ENCODE assay signal across 27 cellular contexts in genomic region chr13:110767476-110767875, GRCh38.
"Had no signal": no experiment of that assay in that cellular context is flagged by ENCODE, and none has a peak within 500 bp of the region (broad histone marks: within the 10 kb centered on the region; RNA-seq: fewer than 3 reads in every experiment).

No MANE protein-coding gene starts in this region.

- H3K9me3 Mint-ChIP-seq: stimulated activated effector memory CD8-positive, alpha-beta T cell treated with anti-CD3 and anti-CD28 coated beads, Interleukin-12 subunit alpha, Interleukin-12 subunit beta, amount 100 ng/mL, for 72 hours had no signal

- H3K36me3 Mint-ChIP-seq: stimulated activated effector memory CD8-positive, alpha-beta T cell treated with anti-CD3 and anti-CD28 coated beads, Interleukin-12 subunit alpha, Interleukin-12 subunit beta, amount 100 ng/mL, for 72 hours; stimulated activated memory B cell treated with anti-CD40 and anti-IgM and Interleukin-4, amounts not matched to agents 10 μg/mL and 1 μg/mL and 100 μg/mL, for 72 hours; stimulated activated naive B cell treated with anti-CD40 and anti-IgM and Interleukin-4, amounts not matched to agents 10 μg/mL and 1 μg/mL and 100 μg/mL, for 72 hours; type B pancreatic cell had no signal

- H3K36me3 ChIP-seq: stomach, suprapubic skin, thoracic aorta, thyroid gland, tibial artery, tibial nerve, transverse colon, upper lobe of left lung, upper lobe of right lung, uterus, vagina had no signal

- H3K4me3 Mint-ChIP-seq: stimulated activated effector memory CD8-positive, alpha-beta T cell treated with anti-CD3 and anti-CD28 coated beads, Interleukin-12 subunit alpha, Interleukin-12 subunit beta, amount 100 ng/mL, for 72 hours; stimulated activated memory B cell treated with anti-CD40 and anti-IgM and Interleukin-4, amounts not matched to agents 10 μg/mL and 1 μg/mL and 100 μg/mL, for 72 hours; stimulated activated naive B cell treated with anti-CD40 and anti-IgM and Interleukin-4, amounts not matched to agents 10 μg/mL and 1 μg/mL and 100 μg/mL, for 72 hours; stimulated activated naive CD8-positive, alpha-beta T cell treated with anti-CD3 and anti-CD28 coated beads, Interleukin-15, amount 100 ng/mL, for 72 hours; stimulated activated naive CD8-positive, alpha-beta T cell treated with anti-CD3 and anti-CD28 coated beads, Interleukin-15, Interleukin-2, amounts not matched to agents 100 ng/mL and 50 ng/mL, for 24 hours; type B pancreatic cell had no signal

- H3K27me3 ChIP-seq: testis, thyroid gland, transverse colon, upper lobe of left lung, upper lobe of right lung, uterus, vagina had no signal

- H3K4me1 ChIP-seq: stomach, suprapubic skin, testis, tibial artery, tibial nerve, transverse colon, upper lobe of left lung, upper lobe of right lung, uterus, vagina had no signal

- H3K27ac ChIP-seq: stomach, suprapubic skin, testis, thoracic aorta, thyroid gland, tibial artery, tibial nerve, transverse colon, upper lobe of left lung, upper lobe of right lung, uterus, vagina had no signal

- ATAC-seq: stimulated activated effector memory CD8-positive, alpha-beta T cell treated with anti-CD3 and anti-CD28 coated beads, Interleukin-12 subunit alpha, Interleukin-12 subunit beta, amount 100 ng/mL, for 72 hours; stimulated activated memory B cell treated with anti-CD40 and anti-IgM and Interleukin-4, amounts not matched to agents 10 μg/mL and 1 μg/mL and 100 μg/mL, for 72 hours; stimulated activated naive B cell treated with anti-CD40 and anti-IgM and Interleukin-4, amounts not matched to agents 10 μg/mL and 1 μg/mL and 100 μg/mL, for 72 hours; stimulated activated naive CD8-positive, alpha-beta T cell treated with anti-CD3 and anti-CD28 coated beads, Interleukin-15, amount 100 ng/mL, for 72 hours; stimulated activated naive CD8-positive, alpha-beta T cell treated with anti-CD3 and anti-CD28 coated beads, Interleukin-15, Interleukin-2, amounts not matched to agents 100 U/mL and 50 U/mL, for 24 hours; upper lobe of right lung had no signal

- H3K4me3 ChIP-seq: stomach, suprapubic skin, testis, thoracic aorta, thyroid gland, tibial artery, tibial nerve, transverse colon, upper lobe of left lung, upper lobe of right lung, uterus, vagina had no signal

- H3K4me1 Mint-ChIP-seq: stimulated activated effector memory CD8-positive, alpha-beta T cell treated with anti-CD3 and anti-CD28 coated beads, Interleukin-12 subunit alpha, Interleukin-12 subunit beta, amount 100 ng/mL, for 72 hours; stimulated activated memory B cell treated with anti-CD40 and anti-IgM and Interleukin-4, amounts not matched to agents 10 μg/mL and 1 μg/mL and 100 μg/mL, for 72 hours; stimulated activated naive CD8-positive, alpha-beta T cell treated with anti-CD3 and anti-CD28 coated beads, Interleukin-15, amount 100 ng/mL, for 72 hours had no signal

- H3K27ac Mint-ChIP-seq: stimulated activated effector memory CD8-positive, alpha-beta T cell treated with anti-CD3 and anti-CD28 coated beads, Interleukin-12 subunit alpha, Interleukin-12 subunit beta, amount 100 ng/mL, for 72 hours; stimulated activated memory B cell treated with anti-CD40 and anti-IgM and Interleukin-4, amounts not matched to agents 10 μg/mL and 1 μg/mL and 100 μg/mL, for 72 hours; stimulated activated naive B cell treated with anti-CD40 and anti-IgM and Interleukin-4, amounts not matched to agents 10 μg/mL and 1 μg/mL and 100 μg/mL, for 72 hours; stimulated activated naive CD8-positive, alpha-beta T cell treated with anti-CD3 and anti-CD28 coated beads, Interleukin-15, amount 100 ng/mL, for 72 hours; stimulated activated naive CD8-positive, alpha-beta T cell treated with anti-CD3 and anti-CD28 coated beads, Interleukin-15, Interleukin-2, amounts not matched to agents 100 ng/mL and 50 ng/mL, for 24 hours; type B pancreatic cell had no signal

- H3K9me3 ChIP-seq: stomach, suprapubic skin, testis, thoracic aorta, thyroid gland, tibial artery, tibial nerve, transverse colon, upper lobe of left lung, upper lobe of right lung, uterus, vagina had no signal

- DNase-seq: stimulated activated CD4-positive, alpha-beta T cell treated with anti-CD3 and anti-CD28 coated beads, Interleukin-2, amount 100 ng/mL, for 48 hours; stimulated activated CD4-positive, alpha-beta T cell treated with anti-CD3 and anti-CD28 coated beads, Interleukin-4, amount 100 ng/mL, for 1 hour; stimulated activated CD4-positive, alpha-beta T cell treated with anti-CD3 and anti-CD28 coated beads, Interleukin-4, amount 100 ng/mL, for 24 hours; stimulated activated CD4-positive, alpha-beta T cell treated with anti-CD3 and anti-CD28 coated beads, Interleukin-4, amount 100 ng/mL, for 4 hours; stimulated activated CD8-positive, alpha-beta memory T cell treated with anti-CD3 and anti-CD28 coated beads, Interleukin-4, amount 100 ng/mL, for 48 hours; stimulated activated naive B cell treated with anti-CD40 and anti-IgM and Interleukin-4, amounts not matched to agents 10 μg/mL and 1 μg/mL and 100 μg/mL, for 72 hours; stimulated activated naive CD4-positive, alpha-beta T cell; stimulated activated naive CD4-positive, alpha-beta T cell treated with Interleukin-2 at 50 U/mL for 16 hours; stimulated activated naive CD8-positive, alpha-beta T cell treated with anti-CD3 and anti-CD28 coated beads, Interleukin-15, amount 100 ng/mL, for 72 hours; stimulated activated naive CD8-positive, alpha-beta T cell treated with anti-CD3 and anti-CD28 coated beads, Interleukin-15, Interleukin-2, amounts not matched to agents 100 U/mL and 50 U/mL, for 24 hours; stomach; substantia nigra; testis; thyroid gland; tibial artery; transverse colon; upper lobe of left lung; upper lobe of right lung; uterus had no signal
